In genomic region chr14:59483819-59484610, GRCh38 we compare ENCODE assay signal across 8 cellular contexts. TPM values are rescaled to one million over a fixed set of nuclear protein-coding genes. Genes with fewer than 3 reads are reported as not detected.
DNase-seq lines count a peak whose midpoint lies in the region; ATAC-seq, FAIRE-seq and TF ChIP-seq lines count a peak whose summit lies in the region.

A gene with protein sequence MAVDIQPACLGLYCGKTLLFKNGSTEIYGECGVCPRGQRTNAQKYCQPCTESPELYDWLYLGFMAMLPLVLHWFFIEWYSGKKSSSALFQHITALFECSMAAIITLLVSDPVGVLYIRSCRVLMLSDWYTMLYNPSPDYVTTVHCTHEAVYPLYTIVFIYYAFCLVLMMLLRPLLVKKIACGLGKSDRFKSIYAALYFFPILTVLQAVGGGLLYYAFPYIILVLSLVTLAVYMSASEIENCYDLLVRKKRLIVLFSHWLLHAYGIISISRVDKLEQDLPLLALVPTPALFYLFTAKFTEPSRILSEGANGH (plus strand): TSS chr14:59484517. CDS start chr14:59484590, 73 bp downstream.
Gene L3HYPDH, minus strand, starts transcription at chr14:59484408. Its CDS starts 92 bp downstream, at chr14:59484316.

- peaks cover 51% of the 10 kb centered on the region for H3K79me2 ChIP-seq in keratinocyte (ENCODE audit: control insufficient read depth, insufficient read depth, low read length)

- dilution Hi-C loops in keratinocyte (cut with MboI; ENCODE audit: extremely low pct_ligation_motif_present, low sequenced_read_pairs), result no loop called here

- peaks cover 0 to 10% of the 10 kb centered on the region in 2 experiments for H3K36me3 ChIP-seq in keratinocyte (ENCODE audit: control insufficient read depth in 2 of 2, extremely low read depth in 1 of 2, insufficient read depth in 2 of 2, low read length in 2 of 2)

- peak; percentile 53 for FAIRE-seq in keratinocyte (lab: Jason Lieb, UNC)

- TF ChIP-seq CTCF in keratinocyte (optimal IDR thresholded peaks at IDR 0.05 in 1 of 3, IDR thresholded peaks at IDR 0.05 in 1 of 3, conservative IDR thresholded peaks at IDR 0.05 in 1 of 3; ENCODE audit: extremely low read depth in 1 of 3, insufficient read depth in 2 of 3, low read length in 3 of 3), result peak in 2 of 3 experiments; percentile 34 to 45

- H4K20me1 ChIP-seq in keratinocyte (ENCODE audit: control insufficient read depth, extremely low read depth, insufficient read depth, low read length), result no peaks in the 10 kb centered on the region

- DNase-seq in Ammon's horn (ENCODE audit: low spot score) (peak; percentile 96), NCI-H446 treated with DMSO at 0.1 percent for 48 hours (lab: John Stamatoyannopoulos, UW) (peak; percentile 92), cerebellar cortex (ENCODE audit: low spot score) (peak; percentile 95), keratinocyte (ENCODE audit: low read depth, low spot score) (peak; percentile 76)
- peak; percentile 92 to 98 for DNase-seq in stimulated activated CD4-positive, alpha-beta T cell treated with anti-CD3 and anti-CD28 coated beads, Interleukin-15, amount 100 ng/mL, for 1 hour (ENCODE audit: low read depth in 1 of 2, low spot score in 1 of 2)

- peaks cover 2% of the 10 kb centered on the region for H3K9me1 ChIP-seq in keratinocyte (ENCODE audit: control insufficient read depth, extremely low read depth, insufficient read depth, low read length)

- peak within 1 kb of the TSS; percentile 81 to 95 (median 92) for H3K4me3 ChIP-seq in keratinocyte (ENCODE audit: control insufficient read depth in 2 of 3, extremely low read depth in 1 of 3, insufficient read depth in 2 of 3, low read depth in 1 of 3, low read length in 3 of 3)

- peak within 1 kb of the TSS; percentile 93 for H2AFZ ChIP-seq in keratinocyte (ENCODE audit: control insufficient read depth, low read length)

- H3K4me1 ChIP-seq in keratinocyte (ENCODE audit: control insufficient read depth, extremely low read depth, insufficient read depth, low read length), result peaks cover 19% of the 10 kb centered on the region

- ATAC-seq in GM19043 (IDR thresholded peaks at IDR 0.05; ENCODE audit: low read depth, unreplicated experiment) (peak; percentile 77), HG03378 (IDR thresholded peaks at IDR 0.05; ENCODE audit: unreplicated experiment) (peak; percentile 81)
- peak; percentile 94 to 95 for ATAC-seq in activated CD4-positive, CD25-positive, alpha-beta regulatory T cell treated with anti-CD3 and anti-CD28 coated beads, Interleukin-2, amount 50 U/mL, for 24 hours

- peak within 1 kb of the TSS; percentile 94 for H3K4me2 ChIP-seq in keratinocyte (ENCODE audit: control insufficient read depth, extremely low read depth, insufficient read depth, low read depth, low read length)

- H3K27me3 ChIP-seq in keratinocyte (ENCODE audit: control insufficient read depth, extremely low read depth, insufficient read depth, low read length), result no peaks in the 10 kb centered on the region

- peak within 1 kb of the TSS; percentile 79 for H3K9ac ChIP-seq in keratinocyte (ENCODE audit: control insufficient read depth, extremely low read depth, insufficient read depth, low read length)

- no peaks in the 10 kb centered on the region for H3K9me3 ChIP-seq in keratinocyte (ENCODE audit: control insufficient read depth, low read depth, low read length)

- peak within 1 kb of the TSS; percentile 96 for H3K27ac ChIP-seq in keratinocyte (ENCODE audit: control insufficient read depth, insufficient read depth, low read length)

RNA-seq across cellular contexts. Expression of the first gene that starts in this region (rescaled TPM):
- 82.1 to 166 TPM (median 145 TPM) in 3 replicates for polyA plus RNA-seq in keratinocyte
- polyA plus RNA-seq in keratinocyte (2011; ENCODE audit: low read depth), result 3.3 TPM
- polyA plus RNA-seq in keratinocyte (2011; cell fraction: cytosol; rRNA removed), result 59.0 and 137 TPM in 2 replicates
- polyA plus RNA-seq in keratinocyte (2011; cell fraction: nucleus; rRNA removed), result 178 and 228 TPM in 2 replicates
- polyA plus RNA-seq in keratinocyte (2012; ENCODE audit: low replicate concordance), result 27.6 and 44.4 TPM in 2 replicates
- 62.0 to 103 TPM (median 95.9 TPM) in 3 replicates for polyA minus RNA-seq in keratinocyte
- polyA minus RNA-seq in keratinocyte (2011; cell fraction: cytosol; rRNA and poly(A)+ RNA removed), result 32.4 TPM
- 61.0 and 113 TPM in 2 replicates for polyA minus RNA-seq in keratinocyte (2011; cell fraction: nucleus; rRNA and poly(A)+ RNA removed)

RNA-seq across cellular contexts. Expression of gene L3HYPDH, which starts in this region (rescaled TPM):
- polyA plus RNA-seq in keratinocyte, result 21.6 to 37.5 TPM (median 28.9 TPM) in 3 replicates
- polyA plus RNA-seq in keratinocyte (2011; ENCODE audit: low read depth), result 18.1 TPM
- polyA plus RNA-seq in keratinocyte (2011; cell fraction: cytosol; rRNA removed), result 9.7 and 13.3 TPM in 2 replicates
- polyA plus RNA-seq in keratinocyte (2011; cell fraction: nucleus; rRNA removed), result 66.4 and 104 TPM in 2 replicates
- polyA plus RNA-seq in keratinocyte (2012; ENCODE audit: low replicate concordance), result 13.3 and 15.1 TPM in 2 replicates
- 4.7 to 37.6 TPM (median 16.3 TPM) in 3 replicates for polyA minus RNA-seq in keratinocyte
- 9.4 TPM for polyA minus RNA-seq in keratinocyte (2011; cell fraction: cytosol; rRNA and poly(A)+ RNA removed)
- polyA minus RNA-seq in keratinocyte (2011; cell fraction: nucleus; rRNA and poly(A)+ RNA removed), result 42.8 and 59.3 TPM in 2 replicates

Comparison
In these comparisons a context has a peak if more than half of its experiments do, and no peak if none do; other contexts are left out.
1. Peak in every context shown above with its lines: DNase-seq, ATAC-seq, H3K4me3 ChIP-seq and H3K27ac ChIP-seq.